In the genomic region with DNA sequence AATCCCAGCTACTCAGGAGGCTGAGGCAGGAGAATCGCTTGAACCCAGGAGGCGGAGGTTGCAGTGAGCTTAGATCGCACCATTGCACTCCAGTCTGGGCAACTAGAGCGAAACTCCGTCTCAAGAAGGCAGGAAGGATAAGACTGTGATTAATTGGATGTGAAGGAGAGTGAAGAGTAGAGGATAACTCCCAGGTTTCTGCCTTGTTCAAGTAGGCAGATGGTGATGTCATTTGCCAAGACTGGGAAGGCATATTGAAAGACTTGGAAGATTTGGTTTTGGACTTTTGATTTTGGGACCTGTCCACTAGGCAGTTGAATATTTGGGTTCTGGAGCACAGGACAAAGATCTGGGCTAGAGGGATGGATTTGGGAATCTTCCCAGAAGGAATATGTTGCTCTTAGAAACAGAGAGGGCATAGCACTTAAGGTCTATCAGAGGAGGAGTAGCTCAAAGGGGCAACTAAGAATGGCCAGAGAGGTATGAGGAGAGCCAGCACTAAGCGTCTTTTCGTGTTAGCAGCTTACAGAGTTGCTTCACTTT, we compare ENCODE assay signal across 13 cellular contexts. TPM values are rescaled to one million over a fixed set of nuclear protein-coding genes. Genes with fewer than 3 reads are reported as not detected.
DNase-seq lines count a peak whose midpoint lies in the region; ATAC-seq and TF ChIP-seq lines count a peak whose summit lies in the region.
"Had no signal": no experiment of that assay in that cellular context is flagged by ENCODE, and none has a peak within 500 bp of the region (broad histone marks: within the 10 kb centered on the region; RNA-seq: fewer than 3 reads in every experiment).

No MANE protein-coding gene starts in this region.

- CTCF ChIA-PET in activated B cell treated with CpG ODN at 0.5 μM for 24 hours (lab: Charles Lee) = interaction anchor here (1.0 kb wide), 1 partner anchor 9 kb away, joined by 3 read pairs; no protein-coding TSS in a partner anchor

- intact Hi-C loops in activated B cell treated with CpG ODN at 0.5 μM for 24 hours (cut with micrococcal nuclease) = loop anchor here (1.0 to 5.0 kb wide), 2 partner anchors 43 to 62 kb away; no protein-coding TSS in a partner anchor
- intact Hi-C loops in right cardiac atrium (cut with DNase I) = no loop called here

- H3K27ac Mint-ChIP-seq in activated B cell treated with CpG ODN at 0.5 μM for 24 hours = peak overlapping the region; percentile 95
- H3K27ac Mint-ChIP-seq in stimulated activated naive B cell treated with anti-CD40 and anti-IgM and Interleukin-4, amounts not matched to agents 10 μg/mL and 1 μg/mL and 100 μg/mL, for 72 hours = peak overlapping the region; percentile 91

- ATAC-seq in activated B cell treated with CpG ODN at 0.5 μM for 24 hours (ENCODE audit: low read depth) (no peak), right cardiac atrium (no peak), GM21515 (IDR thresholded peaks at IDR 0.05; ENCODE audit: unreplicated experiment) (no peak)
- no peak for ATAC-seq in stimulated activated naive B cell treated with anti-CD40 and anti-IgM and Interleukin-4, amounts not matched to agents 10 μg/mL and 1 μg/mL and 100 μg/mL, for 72 hours (replicated peaks)
- ATAC-seq: activated CD4-positive, CD25-positive, alpha-beta regulatory T cell treated with anti-CD3 and anti-CD28 coated beads, Interleukin-2, amount 50 U/mL, for 24 hours had no signal

- no peaks in the 10 kb centered on the region for H3K9me3 ChIP-seq in right cardiac atrium (ENCODE audit: control insufficient read depth, low read length)

- no peak overlapping the region for H3K4me3 ChIP-seq in right cardiac atrium (ENCODE audit: low read length)

- H3K4me1 ChIP-seq in right cardiac atrium (ENCODE audit: control insufficient read depth, insufficient read depth, low read length) = peaks cover 26% of the 10 kb centered on the region

- H3K27me3 Mint-ChIP-seq in activated B cell treated with CpG ODN at 0.5 μM for 24 hours = no peaks in the 10 kb centered on the region
- H3K27me3 Mint-ChIP-seq in stimulated activated naive B cell treated with anti-CD40 and anti-IgM and Interleukin-4, amounts not matched to agents 10 μg/mL and 1 μg/mL and 100 μg/mL, for 72 hours = no peaks in the 10 kb centered on the region

- WGBS in right cardiac atrium = 73% methylated on average over 7 of the region's 7 CpGs

- TF ChIP-seq CTCF in activated B cell treated with CpG ODN at 0.5 μM for 24 hours (IDR thresholded peaks at IDR 0.05) = no peak

- no peaks in the 10 kb centered on the region for H3K27me3 ChIP-seq in right cardiac atrium (ENCODE audit: control insufficient read depth, insufficient read depth)

- H3K27ac ChIP-seq in right cardiac atrium (ENCODE audit: low read length) = peak overlapping the region; percentile 68
- H3K27ac ChIP-seq: 22Rv1, HL-60 had no signal

- no peak overlapping the region for H3K4me3 Mint-ChIP-seq in activated B cell treated with CpG ODN at 0.5 μM for 24 hours
- no peak overlapping the region for H3K4me3 Mint-ChIP-seq in stimulated activated naive B cell treated with anti-CD40 and anti-IgM and Interleukin-4, amounts not matched to agents 10 μg/mL and 1 μg/mL and 100 μg/mL, for 72 hours

- DNase-seq in NCI-H82 (lab: John Stamatoyannopoulos, UW) (peak; percentile 13), NCI-H82 treated with DMSO at 0.1 percent for 48 hours (lab: John Stamatoyannopoulos, UW; ENCODE audit: unreplicated experiment) (no peak), activated B cell treated with CpG ODN at 0.5 μM for 24 hours (no peak), right cardiac atrium (no peak), NCI-H446 (lab: John Stamatoyannopoulos, UW) (no peak), SIG-M5 (lab: John Stamatoyannopoulos, UW) (no peak)
- no peak for DNase-seq in stimulated activated naive B cell treated with anti-CD40 and anti-IgM and Interleukin-4, amounts not matched to agents 10 μg/mL and 1 μg/mL and 100 μg/mL, for 72 hours
- DNase-seq: activated naive CD4-positive, alpha-beta T cell; NCI-H146 had no signal

- POLR2A ChIA-PET in activated B cell treated with CpG ODN at 0.5 μM for 24 hours (lab: Charles Lee) = no interaction called here

- H3K4me1 Mint-ChIP-seq in activated B cell treated with CpG ODN at 0.5 μM for 24 hours = peaks cover 88% of the 10 kb centered on the region
- H3K4me1 Mint-ChIP-seq in stimulated activated naive B cell treated with anti-CD40 and anti-IgM and Interleukin-4, amounts not matched to agents 10 μg/mL and 1 μg/mL and 100 μg/mL, for 72 hours = peaks cover 46 to 77% of the 10 kb centered on the region in 2 donors

- H3K36me3 Mint-ChIP-seq in activated B cell treated with CpG ODN at 0.5 μM for 24 hours (ENCODE audit: low read depth) = peaks cover 5% of the 10 kb centered on the region
- H3K36me3 Mint-ChIP-seq in stimulated activated naive B cell treated with anti-CD40 and anti-IgM and Interleukin-4, amounts not matched to agents 10 μg/mL and 1 μg/mL and 100 μg/mL, for 72 hours = peaks cover 8 to 23% of the 10 kb centered on the region in 2 donors

- H3K9me3 Mint-ChIP-seq in activated B cell treated with CpG ODN at 0.5 μM for 24 hours = no peaks in the 10 kb centered on the region
- no peaks in the 10 kb centered on the region for H3K9me3 Mint-ChIP-seq in stimulated activated naive B cell treated with anti-CD40 and anti-IgM and Interleukin-4, amounts not matched to agents 10 μg/mL and 1 μg/mL and 100 μg/mL, for 72 hours

RNA-seq across cellular contexts. Expression of a gene that starts 20.0 kb away (rescaled TPM):
- total RNA-seq in activated B cell treated with CpG ODN at 0.5 μM for 24 hours (30.6 and 33.6 TPM in 2 replicates), right cardiac atrium (10 to 100 TPM; 21.1 to 22.7 (median 22.2) TPM)
- 10.6 TPM for polyA plus RNA-seq in right cardiac atrium
